27 cellular contexts compared by ENCODE assay signal in the genomic region with DNA sequence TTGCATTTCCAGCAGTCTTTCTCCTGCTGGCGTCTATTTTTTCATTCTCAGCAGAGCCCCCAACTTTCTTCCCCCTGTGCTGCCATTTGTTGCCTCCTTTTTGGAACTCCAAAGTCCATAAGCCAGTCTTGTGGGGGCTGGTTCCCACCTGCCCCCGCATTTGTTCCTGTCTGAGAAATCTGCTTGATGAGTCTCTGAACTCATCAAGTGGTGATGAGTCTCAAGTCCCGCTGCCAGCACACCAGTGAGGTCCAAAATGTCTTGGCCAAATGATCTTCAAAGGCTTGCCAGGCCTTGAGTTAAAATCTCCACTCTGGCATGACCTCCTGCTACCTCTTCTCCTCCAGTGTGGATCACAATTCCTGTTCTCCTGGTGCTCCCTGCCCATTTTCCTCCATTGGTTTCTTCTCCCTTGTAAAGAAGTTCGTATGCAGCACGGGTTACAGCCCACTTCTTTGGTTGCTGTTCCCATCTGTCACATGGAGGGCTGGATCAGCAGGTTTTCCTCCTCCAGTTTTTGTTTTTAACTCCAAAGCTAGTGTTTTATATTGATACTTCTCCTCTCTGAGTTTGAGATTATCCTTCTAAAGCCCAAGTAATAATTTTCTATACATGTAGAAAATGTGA.
"Had no signal": no experiment of that assay in that cellular context is flagged by ENCODE, and none has a peak within 500 bp of the region (broad histone marks: within the 10 kb centered on the region; RNA-seq: fewer than 3 reads in every experiment).

No MANE protein-coding gene starts in this region.

- H3K27ac Mint-ChIP-seq: activated CD4-positive, alpha-beta T cell treated with anti-CD3 and anti-CD28 coated beads for 36 hours; activated CD8-positive, alpha-beta memory T cell treated with anti-CD3 and anti-CD28 coated beads, Interleukin-2, amount 10 ng/mL, durations not matched to agents 7 days and 5 days; activated CD8-positive, alpha-beta T cell treated with anti-CD3 and anti-CD28 coated beads, Interleukin-2, amount 10 ng/mL, durations not matched to agents 7 days and 5 days; activated naive CD8-positive, alpha-beta T cell; activated T-cell treated with anti-CD3 and anti-CD28 coated beads, Interleukin-2, amount 50 U/mL, for 72 hours; naive B cell; stimulated activated naive B cell treated with anti-CD40 and anti-IgM and Interleukin-4, amounts not matched to agents 10 μg/mL and 1 μg/mL and 100 μg/mL, for 72 hours; T-helper 2 cell treated with Interferon-gamma antibody and Interleukin-4, amounts not matched to agents 5 μg/mL and 100 μg/mL, for 36 hours had no signal

- H3K4me1 Mint-ChIP-seq: activated CD4-positive, alpha-beta T cell treated with anti-CD3 and anti-CD28 coated beads for 36 hours; activated CD8-positive, alpha-beta memory T cell treated with anti-CD3 and anti-CD28 coated beads, Interleukin-2, amount 10 ng/mL, durations not matched to agents 7 days and 5 days; central memory CD8-positive, alpha-beta T cell; naive B cell; stimulated activated naive B cell treated with anti-CD40 and anti-IgM and Interleukin-4, amounts not matched to agents 10 μg/mL and 1 μg/mL and 100 μg/mL, for 72 hours had no signal

- H3K27ac ChIP-seq: colonic mucosa, gastroesophageal sphincter, hepatocyte, parathyroid adenoma, stomach, suprapubic skin, tibial artery had no signal

- H3K27me3 Mint-ChIP-seq: activated CD8-positive, alpha-beta memory T cell treated with anti-CD3 and anti-CD28 coated beads, Interleukin-2, amount 10 ng/mL, durations not matched to agents 7 days and 5 days; central memory CD8-positive, alpha-beta T cell had no signal

- DNase-seq: activated CD4-positive, alpha-beta T cell treated with anti-CD3 and anti-CD28 coated beads for 36 hours; activated CD4-positive, CD25-positive, alpha-beta regulatory T cell; activated CD8-positive, alpha-beta memory T cell treated with anti-CD3 and anti-CD28 coated beads, Interleukin-2, amount 10 ng/mL, durations not matched to agents 7 days and 5 days; activated CD8-positive, alpha-beta T cell treated with anti-CD3 and anti-CD28 coated beads, Interleukin-2, amount 10 ng/mL, durations not matched to agents 7 days and 5 days; activated effector memory CD4-positive, alpha-beta T cell treated with Interleukin-2 at 50 U/mL for 16 hours; activated naive CD4-positive, alpha-beta T cell treated with Interleukin-2 at 50 U/mL for 16 hours; activated T-cell treated with anti-CD3 and anti-CD28 coated beads for 4 hours; activated T-cell treated with anti-CD3 and anti-CD28 coated beads, Interleukin-2, amount 50 U/mL, for 72 hours; colonic mucosa; effector memory CD4-positive, alpha-beta T cell; left cardiac atrium; left ventricle myocardium superior; naive B cell; nucleus accumbens; right cardiac atrium; stimulated activated CD4-positive, alpha-beta T cell treated with anti-CD3 and anti-CD28 coated beads, Interleukin-15, amount 100 ng/mL, for 24 hours; stimulated activated CD4-positive, alpha-beta T cell treated with anti-CD3 and anti-CD28 coated beads, Interleukin-2, amount 100 ng/mL, for 24 hours; stimulated activated naive B cell treated with anti-CD40 and anti-IgM and Interleukin-4, amounts not matched to agents 10 μg/mL and 1 μg/mL and 100 μg/mL, for 72 hours; stomach; tibial artery had no signal

- H3K9me3 Mint-ChIP-seq: T-helper 2 cell treated with Interferon-gamma antibody and Interleukin-4, amounts not matched to agents 5 μg/mL and 100 μg/mL, for 36 hours had no signal

- H3K36me3 Mint-ChIP-seq: activated CD8-positive, alpha-beta memory T cell treated with anti-CD3 and anti-CD28 coated beads, Interleukin-2, amount 10 ng/mL, durations not matched to agents 7 days and 5 days; activated naive CD8-positive, alpha-beta T cell; naive B cell; stimulated activated naive B cell treated with anti-CD40 and anti-IgM and Interleukin-4, amounts not matched to agents 10 μg/mL and 1 μg/mL and 100 μg/mL, for 72 hours had no signal

- H3K4me3 Mint-ChIP-seq: activated CD4-positive, alpha-beta T cell treated with anti-CD3 and anti-CD28 coated beads for 36 hours; activated CD8-positive, alpha-beta memory T cell treated with anti-CD3 and anti-CD28 coated beads, Interleukin-2, amount 10 ng/mL, durations not matched to agents 7 days and 5 days; activated CD8-positive, alpha-beta T cell treated with anti-CD3 and anti-CD28 coated beads, Interleukin-2, amount 10 ng/mL, durations not matched to agents 7 days and 5 days; activated naive CD8-positive, alpha-beta T cell; activated T-cell treated with anti-CD3 and anti-CD28 coated beads, Interleukin-2, amount 50 U/mL, for 72 hours; central memory CD8-positive, alpha-beta T cell; naive B cell; stimulated activated naive B cell treated with anti-CD40 and anti-IgM and Interleukin-4, amounts not matched to agents 10 μg/mL and 1 μg/mL and 100 μg/mL, for 72 hours; T-helper 2 cell treated with Interferon-gamma antibody and Interleukin-4, amounts not matched to agents 5 μg/mL and 100 μg/mL, for 36 hours had no signal

- ATAC-seq: activated CD4-positive, alpha-beta T cell treated with anti-CD3 and anti-CD28 coated beads for 36 hours; activated CD8-positive, alpha-beta memory T cell treated with anti-CD3 and anti-CD28 coated beads, Interleukin-2, amount 10 ng/mL, durations not matched to agents 7 days and 5 days; activated CD8-positive, alpha-beta T cell treated with anti-CD3 and anti-CD28 coated beads, Interleukin-2, amount 10 ng/mL, durations not matched to agents 7 days and 5 days; activated T-cell treated with anti-CD3 and anti-CD28 coated beads, Interleukin-2, amount 50 U/mL, for 72 hours; gastroesophageal sphincter; left cardiac atrium; left ventricle myocardium superior; right cardiac atrium; stimulated activated naive B cell treated with anti-CD40 and anti-IgM and Interleukin-4, amounts not matched to agents 10 μg/mL and 1 μg/mL and 100 μg/mL, for 72 hours had no signal
